In the genomic region with DNA sequence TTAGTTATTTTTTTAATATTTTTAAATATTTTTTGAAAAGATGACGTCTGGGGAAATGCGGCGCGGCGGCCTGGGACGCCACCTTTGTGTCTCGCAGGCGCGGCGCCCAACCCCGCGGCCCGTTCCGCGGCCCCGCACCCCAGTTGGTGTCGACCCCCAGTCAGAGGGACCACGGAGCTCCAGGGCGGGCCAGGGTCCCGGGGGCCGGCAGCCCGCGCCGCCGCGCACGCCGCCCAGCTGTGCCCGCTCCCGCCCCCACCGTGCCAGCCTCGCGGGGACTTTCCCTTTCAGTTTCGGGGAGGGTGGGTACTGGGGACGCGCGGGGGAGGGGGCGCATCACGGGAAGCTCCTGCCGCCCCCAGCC, we compare ENCODE assay signal across 8 cellular contexts. TPM values are rescaled to one million over a fixed set of nuclear protein-coding genes. Genes with fewer than 3 reads are reported as not detected.
A peak's percentile ranks its signal among the peaks of the same experiment; 100 is the strongest.
DNase-seq lines count a peak whose midpoint lies in the region; ATAC-seq and TF ChIP-seq lines count a peak whose summit lies in the region.

No MANE protein-coding gene starts in this region.

- TF ChIP-seq CTCF in fibroblast of the aortic adventitia (IDR thresholded peaks at IDR 0.05; ENCODE audit: insufficient read depth, low read length) (no peak), psoas muscle (IDR thresholded peaks at IDR 0.05) (no peak)

- DNase-seq in activated gamma-delta T cell treated with Interleukin-2 at 50 U/mL for 16 hours = peak; percentile 13
- DNase-seq in activated gamma-delta T cell (lab: John Stamatoyannopoulos, UW) = no peak
- peak; percentile 62 for DNase-seq in activated CD8-positive, alpha-beta memory T cell treated with anti-CD3 and anti-CD28 coated beads, Interleukin-2, amount 50 U/mL, for 4 hours
- no peak for DNase-seq in fibroblast of the aortic adventitia (ENCODE audit: low read depth)
- no peak for DNase-seq in psoas muscle
- DNase-seq in Ammon's horn (ENCODE audit: low spot score) = no peak

- ATAC-seq in psoas muscle (no peak), HG03342 (IDR thresholded peaks at IDR 0.05; ENCODE audit: unreplicated experiment) (no peak), GM19023 (IDR thresholded peaks at IDR 0.05; ENCODE audit: unreplicated experiment) (no peak)

- WGBS in psoas muscle, 3 donors = 0% methylated on average over 21 to 40 of the region's 40 CpGs

- peak overlapping the region; percentile 98 for H3K4me3 ChIP-seq in fibroblast of the aortic adventitia (ENCODE audit: low read depth, low read length)
- H3K4me3 ChIP-seq in psoas muscle = peak overlapping the region; percentile 75

- H3K9me3 ChIP-seq in psoas muscle = no peaks in the 10 kb centered on the region

- peaks cover 0 to 85% (median 20%) of the 10 kb centered on the region in 3 donors for H3K27me3 ChIP-seq in psoas muscle (ENCODE audit: insufficient read depth in 3 of 3, low read length in 2 of 3)

- intact Hi-C loops in psoas muscle (cut with DNase I) = loop anchor here (2.0 to 10.0 kb wide), 3 partner anchors 195 to 348 kb away; a partner anchor contains a TSS

- peaks cover 22% of the 10 kb centered on the region for H3K4me1 ChIP-seq in psoas muscle

- H3K27ac ChIP-seq in psoas muscle = no peak overlapping the region

- no peaks in the 10 kb centered on the region for H3K36me3 ChIP-seq in psoas muscle (ENCODE audit: insufficient read depth in 1 of 2, low read depth in 1 of 2)

RNA-seq across cellular contexts. Expression of a gene that starts 1.6 kb away (rescaled TPM):
- total RNA-seq in fibroblast of the aortic adventitia (ENCODE audit: low replicate concordance) = 344 and 770 TPM in 2 replicates
- 10 to 100 TPM in 1 of 4 donors, 1 to 10 TPM in 3; 6.5 to 11.3 (median 7.9) TPM for total RNA-seq in psoas muscle
- 1 to 10 TPM; 1.8 to 2.2 (median 1.8) TPM for polyA plus RNA-seq in psoas muscle

RNA-seq across cellular contexts. Expression of a gene that starts 32.6 kb away (rescaled TPM):
- total RNA-seq in fibroblast of the aortic adventitia (ENCODE audit: low replicate concordance) = 16.4 and 35.2 TPM in 2 replicates
- 10 to 100 TPM in 1 of 4 donors, 1 to 10 TPM in 3; 8.5 to 15.5 (median 8.7) TPM for total RNA-seq in psoas muscle
- 10 to 100 TPM in 2 of 3 donors, 1 to 10 TPM in 1; 9.2 to 28.1 (median 21.0) TPM for polyA plus RNA-seq in psoas muscle

Comparison
In these comparisons a context has a peak if more than half of its experiments do, and no peak if none do; other contexts are left out.
1. DNase-seq: peak in activated gamma-delta T cell treated with Interleukin-2 at 50 U/mL for 16 hours (single experiment) and activated CD8-positive, alpha-beta memory T cell treated with anti-CD3 and anti-CD28 coated beads, Interleukin-2, amount 50 U/mL, for 4 hours (single experiment); none in activated gamma-delta T cell (single experiment), fibroblast of the aortic adventitia (single experiment), psoas muscle (0 of 2) and Ammon's horn (single experiment).
2. RNA of a gene that starts 1.6 kb away (total RNA-seq): 344 to 770 TPM in fibroblast of the aortic adventitia; 6.5 to 11.3 TPM in psoas muscle; every median in the first group is over 10 times any median in the second.